Comparison of ENCODE assay signal across 10 cellular contexts in the genomic region with DNA sequence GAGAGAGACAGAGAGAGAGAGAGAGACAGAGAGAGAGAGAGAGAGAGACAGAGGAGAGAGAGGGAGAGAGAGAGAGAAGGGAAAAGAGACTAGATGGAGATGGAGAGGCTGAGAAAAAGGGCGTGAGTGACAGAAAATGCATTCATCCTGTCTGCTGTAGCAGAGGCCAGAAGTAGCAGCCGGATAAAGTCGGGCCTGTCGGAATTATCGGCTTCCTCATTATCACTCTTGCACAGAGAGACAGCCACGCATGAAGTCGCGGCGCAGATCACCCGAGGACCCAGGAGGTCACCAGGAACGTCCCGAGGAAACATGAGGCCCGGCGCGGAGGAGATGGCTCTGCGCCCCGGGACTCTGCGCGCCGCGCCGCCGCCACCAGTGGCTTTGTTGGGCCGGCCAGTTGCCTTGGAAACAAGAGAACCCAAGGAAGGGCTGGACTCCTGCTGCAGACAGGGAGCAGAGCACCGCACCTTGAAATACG.
DNase-seq lines count a peak whose midpoint lies in the region; FAIRE-seq and TF ChIP-seq lines count a peak whose summit lies in the region.
"Had no signal": no experiment of that assay in that cellular context is flagged by ENCODE, and none has a peak within 500 bp of the region (broad histone marks: within the 10 kb centered on the region; RNA-seq: fewer than 3 reads in every experiment).

No MANE protein-coding gene starts in this region.

- peak overlapping the region; percentile 43 for H3K4me3 Mint-ChIP-seq in MCF 10A (ENCODE audit: unreplicated experiment)

- H3K9me3 Mint-ChIP-seq in MCF 10A (ENCODE audit: unreplicated experiment), result no peaks in the 10 kb centered on the region

- intact Hi-C loops in MCF 10A (cut with micrococcal nuclease) (no loop called here), breast epithelium (cut with DNase I; ENCODE audit: low total_unique reads) (no loop called here), kidney (cut with DNase I) (no loop called here), thyroid gland (cut with DNase I) (no loop called here), A673 (cut with micrococcal nuclease; ENCODE audit: unreplicated experiment) (no loop called here)

- CTCF ChIA-PET in MCF 10A (lab: Yijun Ruan, JAX), result no interaction called here
- CTCF ChIA-PET in A673 (lab: Charles Lee), result no interaction called here

- FAIRE-seq in kidney (lab: Jason Lieb, UNC) (no peak), H54 (lab: Jason Lieb, UNC) (no peak)

- H3K27me3 ChIP-seq in breast epithelium (peaks cover 0 to 13% of the 10 kb centered on the region in 2 donors), thyroid gland (no peaks in the 10 kb centered on the region), A673 (replicated peaks; ENCODE audit: insufficient read depth, low read depth, low read length, poor library complexity) (peaks cover 38% of the 10 kb centered on the region)
- H3K27me3 ChIP-seq: colonic mucosa had no signal

- no peak overlapping the region for H3K27ac ChIP-seq in breast epithelium
- H3K27ac ChIP-seq in kidney (ENCODE audit: low read depth in 2 of 2, low read length in 2 of 2), result no peak overlapping the region
- H3K27ac ChIP-seq in thyroid gland, result peak overlapping the region; percentile 49 to 73 (median 64)
- no peak overlapping the region for H3K27ac ChIP-seq in A673 (ENCODE audit: low read depth, low read length, poor library complexity, severe bottlenecking)
- H3K27ac ChIP-seq: colonic mucosa, prostate gland had no signal

- no peak for DNase-seq in MCF 10A (ENCODE audit: unreplicated experiment)
- no peak for DNase-seq in breast epithelium (ENCODE audit: low spot score in 2 of 2)
- peak; percentile 60 for DNase-seq in astrocyte of the hippocampus (ENCODE audit: low read depth, low spot score)
- DNase-seq in kidney, result peak; percentile 70
- peak; percentile 82 to 90 for DNase-seq in thyroid gland
- DNase-seq in erythroblast (lab: John Stamatoyannopoulos, UW), result no peak
- DNase-seq in H54 (ENCODE audit: insufficient read length, low spot score), result no peak
- DNase-seq in A673 (ENCODE audit: low spot score), result no peak
- DNase-seq: colonic mucosa had no signal

- TF ChIP-seq CTCF in MCF 10A (IDR thresholded peaks at IDR 0.05; ENCODE audit: unreplicated experiment) (no peak), breast epithelium (IDR thresholded peaks at IDR 0.05) (no peak), kidney (IDR thresholded peaks at IDR 0.05; ENCODE audit: borderline replicate concordance, extremely low read depth, insufficient read depth) (no peak), thyroid gland (IDR thresholded peaks at IDR 0.05) (peak in 5 of 6 experiments; percentile 43 to 86 (median 66)), A673 (conservative IDR thresholded peaks at IDR 0.05; ENCODE audit: low read depth, low read length) (no peak)

- no peaks in the 10 kb centered on the region for H3K36me3 ChIP-seq in breast epithelium
- H3K36me3 ChIP-seq in kidney (ENCODE audit: control insufficient read depth in 1 of 2, insufficient read depth in 2 of 2, low read length in 2 of 2), result no peaks in the 10 kb centered on the region
- no peaks in the 10 kb centered on the region for H3K36me3 ChIP-seq in thyroid gland
- no peaks in the 10 kb centered on the region for H3K36me3 ChIP-seq in A673 (ENCODE audit: insufficient read depth, low read length, poor library complexity, severe bottlenecking)
- H3K36me3 ChIP-seq: colonic mucosa, prostate gland had no signal

- no peaks in the 10 kb centered on the region for H3K36me3 Mint-ChIP-seq in MCF 10A (ENCODE audit: insufficient read depth, unreplicated experiment)

- H3K4me3 ChIP-seq in breast epithelium (no peak overlapping the region), kidney (ENCODE audit: low read length in 2 of 2) (no peak overlapping the region), thyroid gland (replicated peaks in 1 of 3) (peak overlapping the region in 2 of 3 donors; percentile 28 to 30), A673 (ENCODE audit: low read depth, low read length, poor library complexity, severe bottlenecking) (no peak overlapping the region)
- H3K4me3 ChIP-seq: colonic mucosa, prostate gland had no signal

- BruUV-seq in MCF 10A (replicated peaks; lab: Mats Ljungman, UMichigan) (no TSS peak), A673 (replicated peaks; lab: Mats Ljungman, UMichigan) (no TSS peak)

- H3K9me3 ChIP-seq in breast epithelium (no peaks in the 10 kb centered on the region), kidney (ENCODE audit: control insufficient read depth in 1 of 2, low read length in 2 of 2) (no peaks in the 10 kb centered on the region), thyroid gland (no peaks in the 10 kb centered on the region), A673 (ENCODE audit: low read depth, low read length, poor library complexity, severe bottlenecking) (no peaks in the 10 kb centered on the region)
- H3K9me3 ChIP-seq: colonic mucosa, prostate gland had no signal

- peak overlapping the region; percentile 47 for H3K27ac Mint-ChIP-seq in MCF 10A (ENCODE audit: low read depth, unreplicated experiment)

- TF ChIP-seq POLR2A in breast epithelium (IDR thresholded peaks at IDR 0.05) (no peak), thyroid gland (IDR thresholded peaks at IDR 0.05) (peak in 1 of 2 donors; percentile 41), erythroblast (IDR thresholded peaks at IDR 0.05; ENCODE audit: low read length) (no peak), H54 (IDR thresholded peaks at IDR 0.05; ENCODE audit: low read depth, low read length) (no peak)

- H3K27me3 Mint-ChIP-seq in MCF 10A (ENCODE audit: insufficient read depth, unreplicated experiment), result peaks cover 31% of the 10 kb centered on the region

- H3K4me1 Mint-ChIP-seq in MCF 10A (ENCODE audit: insufficient read depth, unreplicated experiment), result peaks cover 7% of the 10 kb centered on the region

- no peak overlapping the region for H3K9ac ChIP-seq in kidney (ENCODE audit: low read length in 2 of 2)

- H3K4me1 ChIP-seq in breast epithelium (no peaks in the 10 kb centered on the region), kidney (ENCODE audit: control insufficient read depth in 1 of 2, insufficient read depth in 1 of 2, low read depth in 1 of 2, low read length in 2 of 2) (no peaks in the 10 kb centered on the region), thyroid gland (peaks cover 18 to 27% of the 10 kb centered on the region in 2 donors), A673 (ENCODE audit: insufficient read depth, low read length, poor library complexity, severe bottlenecking) (no peaks in the 10 kb centered on the region)
- H3K4me1 ChIP-seq: colonic mucosa, prostate gland had no signal

- WGBS in thyroid gland, 2 donors, result 1 to 5% methylated on average over 26 of the region's 26 CpGs

- POLR2A ChIA-PET in MCF 10A (lab: Yijun Ruan, JAX), result no interaction called here
- POLR2A ChIA-PET in A673 (lab: Charles Lee; ENCODE audit: low non-redundant PET), result no interaction called here

Comparison
In these comparisons a context has a peak if more than half of its experiments do, and no peak if none do; other contexts are left out.
1. DNase-seq: peak in astrocyte of the hippocampus (single experiment), kidney (single experiment) and thyroid gland (2 of 2); none in MCF 10A (single experiment), breast epithelium (0 of 2), erythroblast (0 of 2), H54 (single experiment) and A673 (single experiment).
2. CTCF ChIP-seq: peak in thyroid gland (5 of 6); none in MCF 10A (single experiment), breast epithelium (0 of 3), kidney (single experiment) and A673 (single experiment).
3. H3K27ac ChIP-seq: peak in thyroid gland (3 of 3); none in breast epithelium (0 of 2), kidney (0 of 2) and A673 (single experiment).
4. H3K4me3 ChIP-seq: peak in thyroid gland (2 of 3); none in breast epithelium (0 of 3), kidney (0 of 2) and A673 (single experiment).